8 cellular contexts compared by ENCODE assay signal in the genomic region with DNA sequence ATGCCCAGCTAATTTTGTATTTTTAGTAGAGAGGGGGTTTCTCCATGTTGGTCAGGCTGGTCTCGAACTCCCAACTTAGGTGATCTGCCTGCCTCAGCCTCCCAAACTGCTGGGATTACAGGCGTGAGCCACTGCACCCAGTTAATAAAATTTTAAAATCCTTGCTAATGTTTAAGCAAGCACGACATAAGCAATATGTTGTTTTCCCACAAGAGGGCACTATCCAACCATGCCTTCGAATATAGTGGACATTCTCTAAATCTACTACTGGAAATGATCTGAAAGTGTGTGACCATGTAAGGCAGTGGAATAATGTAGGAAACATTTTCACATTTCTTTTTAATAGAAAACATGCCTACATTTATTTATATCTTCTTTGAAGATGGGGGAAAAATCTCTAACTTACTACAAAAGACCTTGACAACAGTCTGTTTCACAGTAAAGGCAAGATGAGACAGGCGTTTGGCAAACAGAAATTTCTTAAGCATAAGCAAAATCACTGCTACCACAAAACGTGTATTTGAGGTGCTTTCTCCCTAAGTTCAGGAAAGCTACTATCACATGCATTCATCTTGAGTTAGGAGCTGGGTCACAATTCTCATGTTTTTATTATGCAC. TPM values are rescaled to one million over a fixed set of nuclear protein-coding genes. Genes with fewer than 3 reads are reported as not detected.
DNase-seq lines count a peak whose midpoint lies in the region; ATAC-seq and TF ChIP-seq lines count a peak whose summit lies in the region.

No MANE protein-coding gene starts in this region.

- no peaks in the 10 kb centered on the region for H3K27me3 Mint-ChIP-seq in osteocyte (ENCODE audit: unreplicated experiment)

- H3K27ac ChIP-seq in VCaP: peak overlapping the region; percentile 43

- peak overlapping the region; percentile 80 for H3K27ac Mint-ChIP-seq in osteocyte (ENCODE audit: unreplicated experiment)

- no peak overlapping the region for H3K4me3 Mint-ChIP-seq in osteocyte (ENCODE audit: unreplicated experiment)

- DNase-seq in NCI-H2196 (lab: John Stamatoyannopoulos, UW; ENCODE audit: unreplicated experiment): peak; percentile 48
- DNase-seq in NCI-H2196 treated with DMSO at 0.1 percent for 48 hours (lab: John Stamatoyannopoulos, UW; ENCODE audit: unreplicated experiment): no peak
- DNase-seq in NCI-H1092 (lab: John Stamatoyannopoulos, UW): peak; percentile 10
- DNase-seq in germinal center (ENCODE audit: low spot score): peak; percentile 22
- no peak for DNase-seq in osteocyte (ENCODE audit: extremely low spot score, unreplicated experiment)

- H3K36me3 Mint-ChIP-seq in osteocyte (ENCODE audit: unreplicated experiment): peaks cover 7% of the 10 kb centered on the region

- peaks cover 72% of the 10 kb centered on the region for H3K4me1 Mint-ChIP-seq in osteocyte (ENCODE audit: unreplicated experiment)

- TF ChIP-seq CTCF in VCaP (conservative IDR thresholded peaks at IDR 0.05) (peak; percentile 84), osteocyte (IDR thresholded peaks at IDR 0.05) (peak; percentile 80)

- ATAC-seq in GM19351 (IDR thresholded peaks at IDR 0.05; ENCODE audit: unreplicated experiment) (no peak), HG03045 (IDR thresholded peaks at IDR 0.05; ENCODE audit: unreplicated experiment) (no peak)

- H3K9me3 Mint-ChIP-seq in osteocyte (ENCODE audit: unreplicated experiment): no peaks in the 10 kb centered on the region

RNA-seq across cellular contexts. Expression of a gene that starts 38.2 kb away (rescaled TPM):
- 86.6 and 86.7 TPM in 2 replicates for total RNA-seq in osteocyte

Comparison
In these comparisons a context has a peak if more than half of its experiments do, and no peak if none do; other contexts are left out.
1. DNase-seq: peak in NCI-H2196 (single experiment), NCI-H1092 (single experiment) and germinal center (single experiment); none in NCI-H2196 treated with DMSO at 0.1 percent for 48 hours (single experiment) and osteocyte (single experiment).